1 cellular context compared by ENCODE assay signal in the genomic region with DNA sequence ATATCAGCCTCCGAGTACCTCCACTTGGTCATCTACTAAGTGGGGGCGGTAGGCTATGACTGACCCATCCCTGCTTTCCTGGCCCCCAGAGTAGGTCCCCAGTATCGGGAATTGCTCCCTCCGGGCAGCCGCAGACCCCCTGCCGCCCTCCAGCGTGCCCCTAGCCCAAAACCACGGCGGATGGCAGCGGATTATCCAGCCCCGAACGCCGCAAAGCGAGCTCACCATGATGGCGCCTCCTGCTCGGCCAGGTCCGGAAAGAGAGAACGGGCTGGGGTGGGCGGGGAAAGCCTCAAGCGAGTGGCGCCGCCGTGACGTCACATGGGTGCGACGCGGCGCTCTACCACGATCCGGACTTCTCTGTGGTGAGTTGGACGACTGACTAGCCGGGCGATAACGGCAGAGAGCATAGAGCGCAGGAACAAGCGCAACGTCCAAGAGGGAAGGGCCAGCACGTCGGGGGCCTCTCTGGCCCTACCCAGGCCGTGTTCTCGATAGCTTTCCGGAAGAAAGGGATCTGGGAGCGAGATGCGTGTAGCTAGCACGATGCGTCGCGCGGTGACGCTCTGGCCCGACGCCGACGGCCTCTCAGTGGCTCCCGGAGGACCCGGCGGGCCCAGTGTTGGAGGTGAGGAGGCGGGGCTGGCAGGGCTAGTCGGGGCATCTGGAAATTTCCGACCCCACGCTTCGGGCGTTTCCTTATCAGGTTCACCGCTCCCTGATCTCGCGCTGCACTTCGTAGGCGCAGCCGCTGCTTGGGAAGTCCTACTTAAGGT.
TF ChIP-seq lines count a peak whose summit lies in the region.

RPL18 (minus strand) TSS at position 263 of the 776 bp plus-strand sequence; CDS start at position 228, 35 bp downstream.
SPHK2 (plus strand) TSS at position 591 of the 776 bp plus-strand sequence. CDS start 1,009 bp downstream, outside the sequence.

TF ChIP-seq in K562, 482 proteins besides CTCF, POLR2A, EP300 and RAD21 (continued from another document and continues in another):
- no peak for TF ChIP-seq ATF6 (CRISPR knock-in tag; IDR thresholded peaks at IDR 0.05)
- peak; percentile 99 for TF ChIP-seq TAF1 (IDR thresholded peaks at IDR 0.05; ENCODE audit: control insufficient read depth, extremely low read depth, insufficient read depth, low read length, severe bottlenecking)
- TF ChIP-seq MYBL2 (IDR thresholded peaks at IDR 0.05; ENCODE audit: low read depth) = no peak
- TF ChIP-seq MYBL2 (CRISPR knock-in tag; IDR thresholded peaks at IDR 0.05; ENCODE audit: borderline replicate concordance) = no peak
- no peak for TF ChIP-seq DACH1 (IDR thresholded peaks at IDR 0.05; ENCODE audit: partially characterized antibody)
- no peak for TF ChIP-seq MLX (CRISPR knock-in tag; conservative IDR thresholded peaks at IDR 0.05)
- TF ChIP-seq ZNF263 (CRISPR knock-in tag; IDR thresholded peaks at IDR 0.05; ENCODE audit: borderline replicate concordance) = peak; percentile 80; the same call in 1 of the 2 replicates
- no peak for TF ChIP-seq MAFG (tag; conservative IDR thresholded peaks at IDR 0.05)
- TF ChIP-seq ZNF384 (IDR thresholded peaks at IDR 0.05; ENCODE audit: low read depth, low read length) = no peak; the same call in none of the 2 replicates
- TF ChIP-seq, protein P1, sequence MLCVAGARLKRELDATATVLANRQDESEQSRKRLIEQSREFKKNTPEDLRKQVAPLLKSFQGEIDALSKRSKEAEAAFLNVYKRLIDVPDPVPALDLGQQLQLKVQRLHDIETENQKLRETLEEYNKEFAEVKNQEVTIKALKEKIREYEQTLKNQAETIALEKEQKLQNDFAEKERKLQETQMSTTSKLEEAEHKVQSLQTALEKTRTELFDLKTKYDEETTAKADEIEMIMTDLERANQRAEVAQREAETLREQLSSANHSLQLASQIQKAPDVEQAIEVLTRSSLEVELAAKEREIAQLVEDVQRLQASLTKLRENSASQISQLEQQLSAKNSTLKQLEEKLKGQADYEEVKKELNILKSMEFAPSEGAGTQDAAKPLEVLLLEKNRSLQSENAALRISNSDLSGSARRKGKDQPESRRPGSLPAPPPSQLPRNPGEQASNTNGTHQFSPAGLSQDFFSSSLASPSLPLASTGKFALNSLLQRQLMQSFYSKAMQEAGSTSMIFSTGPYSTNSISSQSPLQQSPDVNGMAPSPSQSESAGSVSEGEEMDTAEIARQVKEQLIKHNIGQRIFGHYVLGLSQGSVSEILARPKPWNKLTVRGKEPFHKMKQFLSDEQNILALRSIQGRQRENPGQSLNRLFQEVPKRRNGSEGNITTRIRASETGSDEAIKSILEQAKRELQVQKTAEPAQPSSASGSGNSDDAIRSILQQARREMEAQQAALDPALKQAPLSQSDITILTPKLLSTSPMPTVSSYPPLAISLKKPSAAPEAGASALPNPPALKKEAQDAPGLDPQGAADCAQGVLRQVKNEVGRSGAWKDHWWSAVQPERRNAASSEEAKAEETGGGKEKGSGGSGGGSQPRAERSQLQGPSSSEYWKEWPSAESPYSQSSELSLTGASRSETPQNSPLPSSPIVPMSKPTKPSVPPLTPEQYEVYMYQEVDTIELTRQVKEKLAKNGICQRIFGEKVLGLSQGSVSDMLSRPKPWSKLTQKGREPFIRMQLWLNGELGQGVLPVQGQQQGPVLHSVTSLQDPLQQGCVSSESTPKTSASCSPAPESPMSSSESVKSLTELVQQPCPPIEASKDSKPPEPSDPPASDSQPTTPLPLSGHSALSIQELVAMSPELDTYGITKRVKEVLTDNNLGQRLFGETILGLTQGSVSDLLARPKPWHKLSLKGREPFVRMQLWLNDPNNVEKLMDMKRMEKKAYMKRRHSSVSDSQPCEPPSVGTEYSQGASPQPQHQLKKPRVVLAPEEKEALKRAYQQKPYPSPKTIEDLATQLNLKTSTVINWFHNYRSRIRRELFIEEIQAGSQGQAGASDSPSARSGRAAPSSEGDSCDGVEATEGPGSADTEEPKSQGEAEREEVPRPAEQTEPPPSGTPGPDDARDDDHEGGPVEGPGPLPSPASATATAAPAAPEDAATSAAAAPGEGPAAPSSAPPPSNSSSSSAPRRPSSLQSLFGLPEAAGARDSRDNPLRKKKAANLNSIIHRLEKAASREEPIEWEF (CRISPR knock-in tag; IDR thresholded peaks at IDR 0.05) = no peak
- TF ChIP-seq ZBTB49 (CRISPR knock-in tag; IDR thresholded peaks at IDR 0.05; ENCODE audit: borderline replicate concordance) = no peak
- no peak for TF ChIP-seq ZNF124 (CRISPR knock-in tag; IDR thresholded peaks at IDR 0.05)
- TF ChIP-seq SRSF1 (IDR thresholded peaks at IDR 0.05; ENCODE audit: low read depth, low read length) = peak; percentile 95
- no peak for TF ChIP-seq ETS2 (tag; IDR thresholded peaks at IDR 0.05; ENCODE audit: borderline replicate concordance, poor library complexity, severe bottlenecking)
- no peak for TF ChIP-seq CBX8 (IDR thresholded peaks at IDR 0.05; ENCODE audit: borderline replicate concordance, extremely low read depth, low read depth, low read length, poor library complexity, severe bottlenecking)
- TF ChIP-seq ADNP (tag; IDR thresholded peaks at IDR 0.05) = no peak
- no peak for TF ChIP-seq NR0B1 (IDR thresholded peaks at IDR 0.05; ENCODE audit: partially characterized antibody)
- peak in 1 of 2 experiments; percentile 98; a peak in 2 of 4 replicates for TF ChIP-seq RCOR1 (IDR thresholded peaks at IDR 0.05; ENCODE audit: borderline replicate concordance in 1 of 2, low read depth in 2 of 2, low read length in 2 of 2)
- TF ChIP-seq CREB1 (IDR thresholded peaks at IDR 0.05) = peak; percentile 97
- peak; percentile 100 for TF ChIP-seq CREB1 (CRISPR knock-in tag; IDR thresholded peaks at IDR 0.05)
- TF ChIP-seq, protein P2, sequence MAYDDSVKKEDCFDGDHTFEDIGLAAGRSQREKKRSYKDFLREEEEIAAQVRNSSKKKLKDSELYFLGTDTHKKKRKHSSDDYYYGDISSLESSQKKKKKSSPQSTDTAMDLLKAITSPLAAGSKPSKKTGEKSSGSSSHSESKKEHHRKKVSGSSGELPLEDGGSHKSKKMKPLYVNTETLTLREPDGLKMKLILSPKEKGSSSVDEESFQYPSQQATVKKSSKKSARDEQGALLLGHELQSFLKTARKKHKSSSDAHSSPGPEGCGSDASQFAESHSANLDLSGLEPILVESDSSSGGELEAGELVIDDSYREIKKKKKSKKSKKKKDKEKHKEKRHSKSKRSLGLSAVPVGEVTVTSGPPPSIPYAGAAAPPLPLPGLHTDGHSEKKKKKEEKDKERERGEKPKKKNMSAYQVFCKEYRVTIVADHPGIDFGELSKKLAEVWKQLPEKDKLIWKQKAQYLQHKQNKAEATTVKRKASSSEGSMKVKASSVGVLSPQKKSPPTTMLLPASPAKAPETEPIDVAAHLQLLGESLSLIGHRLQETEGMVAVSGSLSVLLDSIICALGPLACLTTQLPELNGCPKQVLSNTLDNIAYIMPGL (CRISPR knock-in tag; IDR thresholded peaks at IDR 0.05) = peak; percentile 76; the same call in 1 of the 2 replicates
- TF ChIP-seq EHMT2 (IDR thresholded peaks at IDR 0.05) = no peak
- peak; percentile 89; the same call in 1 of the 2 replicates for TF ChIP-seq PHB (CRISPR knock-in tag; IDR thresholded peaks at IDR 0.05)
- peak; percentile 98 for TF ChIP-seq C11orf30 (IDR thresholded peaks at IDR 0.05; ENCODE audit: low read depth)
- no peak for TF ChIP-seq ZNF668 (CRISPR knock-in tag; IDR thresholded peaks at IDR 0.05)
- TF ChIP-seq HDAC6 (IDR thresholded peaks at IDR 0.05; ENCODE audit: low read depth, low read length) = no peak
- no peak for TF ChIP-seq ZFP30 (CRISPR knock-in tag; IDR thresholded peaks at IDR 0.05; ENCODE audit: borderline replicate concordance)
- TF ChIP-seq SETDB1 (IDR thresholded peaks at IDR 0.05; ENCODE audit: low read length) = peak; percentile 97
- peak; percentile 93 for TF ChIP-seq NCOA6 (IDR thresholded peaks at IDR 0.05)
- peak; percentile 17 for TF ChIP-seq TOE1 (IDR thresholded peaks at IDR 0.05; ENCODE audit: borderline replicate concordance)
- TF ChIP-seq TOE1 (CRISPR knock-in tag; IDR thresholded peaks at IDR 0.05; ENCODE audit: borderline replicate concordance, low read depth) = no peak
- TF ChIP-seq CEBPB (tag; IDR thresholded peaks at IDR 0.05) = no peak
- TF ChIP-seq, protein P3, sequence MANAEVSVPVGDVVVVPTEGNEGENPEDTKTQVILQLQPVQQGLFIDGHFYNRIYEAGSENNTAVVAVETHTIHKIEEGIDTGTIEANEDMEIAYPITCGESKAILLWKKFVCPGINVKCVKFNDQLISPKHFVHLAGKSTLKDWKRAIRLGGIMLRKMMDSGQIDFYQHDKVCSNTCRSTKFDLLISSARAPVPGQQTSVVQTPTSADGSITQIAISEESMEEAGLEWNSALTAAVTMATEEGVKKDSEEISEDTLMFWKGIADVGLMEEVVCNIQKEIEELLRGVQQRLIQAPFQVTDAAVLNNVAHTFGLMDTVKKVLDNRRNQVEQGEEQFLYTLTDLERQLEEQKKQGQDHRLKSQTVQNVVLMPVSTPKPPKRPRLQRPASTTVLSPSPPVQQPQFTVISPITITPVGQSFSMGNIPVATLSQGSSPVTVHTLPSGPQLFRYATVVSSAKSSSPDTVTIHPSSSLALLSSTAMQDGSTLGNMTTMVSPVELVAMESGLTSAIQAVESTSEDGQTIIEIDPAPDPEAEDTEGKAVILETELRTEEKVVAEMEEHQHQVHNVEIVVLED (CRISPR knock-in tag; IDR thresholded peaks at IDR 0.05) = peak; percentile 100
- no peak for TF ChIP-seq BACH1 (tag; IDR thresholded peaks at IDR 0.05)
- TF ChIP-seq ZNF282 (CRISPR knock-in tag; IDR thresholded peaks at IDR 0.05) = no peak
- TF ChIP-seq ZNF436 (CRISPR knock-in tag; IDR thresholded peaks at IDR 0.05) = no peak
- TF ChIP-seq SUPT5H (IDR thresholded peaks at IDR 0.05) = peak; percentile 99
- TF ChIP-seq NFIX (CRISPR knock-in tag; IDR thresholded peaks at IDR 0.05; ENCODE audit: low read depth) = no peak
- peak; percentile 99 for TF ChIP-seq SP2 (IDR thresholded peaks at IDR 0.05; ENCODE audit: extremely low read depth, low read depth, low read length, poor library complexity, severe bottlenecking)
- TF ChIP-seq PYGO2 (tag; IDR thresholded peaks at IDR 0.05) = no peak
- peak; percentile 100 for TF ChIP-seq SNIP1 (IDR thresholded peaks at IDR 0.05; ENCODE audit: low read depth)
- peak; percentile 74; the same call in 1 of the 2 replicates for TF ChIP-seq ELF4 (CRISPR knock-in tag; IDR thresholded peaks at IDR 0.05)
- TF ChIP-seq E2F1 (CRISPR knock-in tag; IDR thresholded peaks at IDR 0.05) = peak; percentile 87; the same call in 1 of the 2 replicates
- peak; percentile 96 for TF ChIP-seq POLR2B (IDR thresholded peaks at IDR 0.05; ENCODE audit: low read depth, partially characterized antibody)
- no peak for TF ChIP-seq SREBF2 (CRISPR knock-in tag; IDR thresholded peaks at IDR 0.05)
- peak; percentile 99 for TF ChIP-seq RBBP5 (IDR thresholded peaks at IDR 0.05; ENCODE audit: borderline replicate concordance, insufficient read depth, low read length, poor library complexity, severe bottlenecking)
- TF ChIP-seq GATAD2A (IDR thresholded peaks at IDR 0.05) = 0 out of 2 replicates have a peak, but pooled peaks have one; percentile 50
